In the genomic region with DNA sequence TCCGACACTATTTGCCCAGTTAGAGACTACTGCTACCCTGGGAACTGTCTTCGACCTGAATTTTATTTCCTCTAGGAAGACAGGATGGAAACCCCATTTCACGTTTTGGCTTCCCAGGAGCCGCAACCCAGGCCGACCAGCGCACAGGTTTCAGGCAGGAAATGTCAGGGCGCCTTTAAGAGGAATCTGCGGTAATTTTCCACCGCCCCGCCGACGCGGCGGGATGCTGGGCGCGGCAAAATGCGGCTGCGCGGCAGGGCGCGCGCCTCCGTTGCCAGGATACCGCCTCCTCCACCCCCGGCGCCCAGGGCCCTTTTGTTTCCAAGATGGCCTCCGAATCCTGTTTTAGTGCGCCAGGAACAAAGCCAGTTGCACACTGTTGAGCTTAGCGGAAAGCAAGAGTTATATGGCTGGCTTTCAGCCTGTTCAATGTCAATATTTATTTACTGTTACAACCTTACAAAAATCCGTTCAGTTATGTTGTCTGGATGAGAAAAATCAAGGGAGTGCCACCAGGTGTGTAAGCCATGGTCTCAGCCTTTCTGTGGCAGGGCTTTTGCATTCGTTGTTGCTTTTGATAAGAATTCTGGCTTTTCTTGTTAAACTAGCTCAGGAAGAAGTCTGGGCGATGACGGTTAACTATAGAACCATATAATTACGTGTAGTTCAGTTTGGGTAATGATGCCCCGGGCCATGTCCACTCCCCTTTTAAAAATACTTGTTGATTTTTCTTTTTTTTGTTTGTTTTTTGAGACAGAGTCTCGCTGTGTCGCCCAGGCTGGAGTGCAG, we compare ENCODE assay signal across 8 cellular contexts.
DNase-seq lines count a peak whose midpoint lies in the region; ATAC-seq and TF ChIP-seq lines count a peak whose summit lies in the region.

No MANE protein-coding gene starts in this region.

- ATAC-seq in CD8-positive, alpha-beta T cell: peak; percentile 88
- ATAC-seq in GM19463 (IDR thresholded peaks at IDR 0.05; ENCODE audit: unreplicated experiment) (peak; percentile 89), lung (ENCODE audit: insufficient read depth, low FRiP score) (peak; percentile 93)

- H3K36me3 ChIP-seq in CD8-positive, alpha-beta T cell (ENCODE audit: insufficient read depth, low read length): no peaks in the 10 kb centered on the region
- no peaks in the 10 kb centered on the region for H3K36me3 ChIP-seq in lung (ENCODE audit: control insufficient read depth in 2 of 2, insufficient read depth in 2 of 2, low read length in 2 of 2)

- no peak for TF ChIP-seq CTCF in CD8-positive, alpha-beta T cell (IDR thresholded peaks at IDR 0.05)
- TF ChIP-seq CTCF in lung (IDR thresholded peaks at IDR 0.05; ENCODE audit: control extremely low read depth, extremely low read depth): no peak

- H3K27ac Mint-ChIP-seq in CD8-positive, alpha-beta T cell: peak overlapping the region; percentile 94
- H3K27ac Mint-ChIP-seq in activated CD4-positive, alpha-beta memory T cell treated with anti-CD3 and anti-CD28 coated beads, Interleukin-2, amount 10 ng/mL, durations not matched to agents 7 days and 5 days: peak overlapping the region; percentile 93

- H3K27ac ChIP-seq in CD8-positive, alpha-beta T cell (ENCODE audit: low read depth, low read length): peak overlapping the region; percentile 75
- peak overlapping the region; percentile 92 to 93 for H3K27ac ChIP-seq in lung (ENCODE audit: low read depth in 1 of 2, low read length in 1 of 2)

- peak overlapping the region; percentile 64 for H3K4me3 ChIP-seq in CD8-positive, alpha-beta T cell (ENCODE audit: low read depth, low read length)
- no peak overlapping the region for H3K4me3 ChIP-seq in lung

- H3K4me3 Mint-ChIP-seq in CD8-positive, alpha-beta T cell: peak overlapping the region; percentile 87
- peak overlapping the region; percentile 78 for H3K4me3 Mint-ChIP-seq in activated CD4-positive, alpha-beta memory T cell treated with anti-CD3 and anti-CD28 coated beads, Interleukin-2, amount 10 ng/mL, durations not matched to agents 7 days and 5 days

- CTCF ChIA-PET in CD8-positive, alpha-beta T cell (lab: Charles Lee): interaction anchor here (1.1 to 3.5 kb wide), 8 partner anchors 9 to 97 kb away, joined by 3 to 15 read pairs (median 4); no protein-coding TSS in a partner anchor
- CTCF ChIA-PET in activated CD4-positive, alpha-beta memory T cell treated with anti-CD3 and anti-CD28 coated beads, Interleukin-2, amount 10 ng/mL, durations not matched to agents 7 days and 5 days (lab: Charles Lee): interaction anchor here (0.8 to 5.8 kb wide), 11 partner anchors 9 to 87 kb away, joined by 3 to 69 read pairs (median 5); a partner anchor contains a TSS

- H3K27me3 Mint-ChIP-seq in CD8-positive, alpha-beta T cell (ENCODE audit: low read depth): no peaks in the 10 kb centered on the region
- H3K27me3 Mint-ChIP-seq in activated CD4-positive, alpha-beta memory T cell treated with anti-CD3 and anti-CD28 coated beads, Interleukin-2, amount 10 ng/mL, durations not matched to agents 7 days and 5 days: no peaks in the 10 kb centered on the region

- H3K27me3 ChIP-seq in CD8-positive, alpha-beta T cell (ENCODE audit: insufficient read depth, low read length): no peaks in the 10 kb centered on the region
- no peaks in the 10 kb centered on the region for H3K27me3 ChIP-seq in lung (ENCODE audit: control insufficient read depth, insufficient read depth)

- H3K4me1 Mint-ChIP-seq in CD8-positive, alpha-beta T cell (ENCODE audit: low read depth): peaks cover 52% of the 10 kb centered on the region
- H3K4me1 Mint-ChIP-seq in activated CD4-positive, alpha-beta memory T cell treated with anti-CD3 and anti-CD28 coated beads, Interleukin-2, amount 10 ng/mL, durations not matched to agents 7 days and 5 days: peaks cover 66% of the 10 kb centered on the region

- H3K4me1 ChIP-seq in CD8-positive, alpha-beta T cell (ENCODE audit: insufficient read depth, low read length): peaks cover 47% of the 10 kb centered on the region
- peaks cover 0 to 7% of the 10 kb centered on the region in 2 donors for H3K4me1 ChIP-seq in lung (ENCODE audit: control insufficient read depth in 2 of 2, insufficient read depth in 2 of 2, low read length in 2 of 2)

- peak; percentile 64 to 91 (median 85) for DNase-seq in CD8-positive, alpha-beta T cell
- DNase-seq in HK-2 (ENCODE audit: unreplicated experiment) (peak; percentile 81), NCI-H82 (lab: John Stamatoyannopoulos, UW) (peak; percentile 96), ecto neural progenitor cell (ENCODE audit: low spot score) (peak; percentile 96), lung (ENCODE audit: low spot score) (peak; percentile 91)
- peak; percentile 88 for DNase-seq in activated CD4-positive, alpha-beta memory T cell treated with anti-CD3 and anti-CD28 coated beads, Interleukin-2, amount 10 ng/mL, durations not matched to agents 7 days and 5 days
- DNase-seq in stimulated activated CD4-positive, alpha-beta T cell treated with anti-CD3 and anti-CD28 coated beads, TNF-alpha, amount 100 ng/mL, for 24 hours (ENCODE audit: low read depth in 3 of 3): peak; percentile 72 to 85 (median 80)

- intact Hi-C loops in CD8-positive, alpha-beta T cell (cut with DNase I, micrococcal nuclease): loop anchor here (1.0 kb wide), 3 partner anchors 11 to 62 kb away; no protein-coding TSS in a partner anchor

- no peaks in the 10 kb centered on the region for H3K9me3 Mint-ChIP-seq in CD8-positive, alpha-beta T cell
- H3K9me3 Mint-ChIP-seq in activated CD4-positive, alpha-beta memory T cell treated with anti-CD3 and anti-CD28 coated beads, Interleukin-2, amount 10 ng/mL, durations not matched to agents 7 days and 5 days: no peaks in the 10 kb centered on the region

- 11 to 15% methylated on average over 37 of the region's 37 CpGs for WGBS in lung, 2 donors

- no peaks in the 10 kb centered on the region for H3K36me3 Mint-ChIP-seq in CD8-positive, alpha-beta T cell
- H3K36me3 Mint-ChIP-seq in activated CD4-positive, alpha-beta memory T cell treated with anti-CD3 and anti-CD28 coated beads, Interleukin-2, amount 10 ng/mL, durations not matched to agents 7 days and 5 days (ENCODE audit: low read depth): no peaks in the 10 kb centered on the region

- H3K9me3 ChIP-seq in CD8-positive, alpha-beta T cell (ENCODE audit: low read length): no peaks in the 10 kb centered on the region
- H3K9me3 ChIP-seq in lung (ENCODE audit: control insufficient read depth in 2 of 2, insufficient read depth in 1 of 2, low read length in 1 of 2): no peaks in the 10 kb centered on the region

- POLR2A ChIA-PET in CD8-positive, alpha-beta T cell (lab: Charles Lee): interaction anchor here (0.7 to 6.0 kb wide), 12 partner anchors 9 to 97 kb away, joined by 3 to 74 read pairs (median 8); a partner anchor contains a TSS
- POLR2A ChIA-PET in activated CD4-positive, alpha-beta memory T cell treated with anti-CD3 and anti-CD28 coated beads, Interleukin-2, amount 10 ng/mL, durations not matched to agents 7 days and 5 days (lab: Charles Lee): interaction anchor here (0.7 to 11.4 kb wide), 12 partner anchors 10 to 1409 kb away, joined by 3 to 452 read pairs (median 30); a partner anchor contains a TSS
